ENCODE assay signal across 12 cellular contexts in genomic region chr3:150759947-150760346, GRCh38. TPM values are rescaled to one million over a fixed set of nuclear protein-coding genes. Genes with fewer than 3 reads are reported as not detected.
DNase-seq lines count a peak whose midpoint lies in the region; ATAC-seq, FAIRE-seq and TF ChIP-seq lines count a peak whose summit lies in the region.
"Had no signal": no experiment of that assay in that cellular context is flagged by ENCODE, and none has a peak within 500 bp of the region (broad histone marks: within the 10 kb centered on the region; RNA-seq: fewer than 3 reads in every experiment).

No MANE protein-coding gene starts in this region.

- peaks cover 3% of the 10 kb centered on the region for H3K9me1 ChIP-seq in keratinocyte (ENCODE audit: control insufficient read depth, extremely low read depth, insufficient read depth, low read length)

- peaks cover 55% of the 10 kb centered on the region for H3K36me3 Mint-ChIP-seq in activated CD4-positive, alpha-beta T cell treated with anti-CD3 and anti-CD28 coated beads, Interleukin-2, amount 10 ng/mL, durations not matched to agents 7 days and 5 days (ENCODE audit: low read depth)
- peaks cover 61 to 78% of the 10 kb centered on the region in 2 donors for H3K36me3 Mint-ChIP-seq in activated naive CD4-positive, alpha-beta T cell treated with anti-CD3 and anti-CD28 coated beads, Interleukin-2, amount 50 U/mL, for 72 hours

- H3K27ac ChIP-seq in keratinocyte (ENCODE audit: control insufficient read depth, insufficient read depth, low read length): peak overlapping the region; percentile 90

- H3K4me1 Mint-ChIP-seq in activated CD4-positive, alpha-beta T cell treated with anti-CD3 and anti-CD28 coated beads, Interleukin-2, amount 10 ng/mL, durations not matched to agents 7 days and 5 days: peaks cover 55% of the 10 kb centered on the region
- peaks cover 28% of the 10 kb centered on the region for H3K4me1 Mint-ChIP-seq in stimulated activated naive CD8-positive, alpha-beta T cell treated with anti-CD3 and anti-CD28 coated beads, Interleukin-15, amount 100 ng/mL, for 72 hours

- peak overlapping the region; percentile 97 for H3K4me2 ChIP-seq in keratinocyte (ENCODE audit: control insufficient read depth, extremely low read depth, insufficient read depth, low read depth, low read length)

- no peak overlapping the region for H2AFZ ChIP-seq in keratinocyte (ENCODE audit: control insufficient read depth, low read length)

- no peaks in the 10 kb centered on the region for H3K27me3 ChIP-seq in keratinocyte (ENCODE audit: control insufficient read depth, extremely low read depth, insufficient read depth, low read length)

- H3K4me3 ChIP-seq in keratinocyte (ENCODE audit: control insufficient read depth in 2 of 3, extremely low read depth in 1 of 3, insufficient read depth in 2 of 3, low read depth in 1 of 3, low read length in 3 of 3): peak overlapping the region; percentile 84 to 93 (median 85)

- no peak for ATAC-seq in activated naive CD4-positive, alpha-beta T cell treated with anti-CD3 and anti-CD28 coated beads, Interleukin-2, amount 50 U/mL, for 72 hours
- no peak for ATAC-seq in stimulated activated naive CD8-positive, alpha-beta T cell treated with anti-CD3 and anti-CD28 coated beads, Interleukin-15, amount 100 ng/mL, for 72 hours
- ATAC-seq in GM19324 (IDR thresholded peaks at IDR 0.05; ENCODE audit: low FRiP score, unreplicated experiment): no peak

- no peaks in the 10 kb centered on the region for H3K9me3 Mint-ChIP-seq in activated CD4-positive, alpha-beta T cell treated with anti-CD3 and anti-CD28 coated beads, Interleukin-2, amount 10 ng/mL, durations not matched to agents 7 days and 5 days
- H3K9me3 Mint-ChIP-seq in activated naive CD4-positive, alpha-beta T cell treated with anti-CD3 and anti-CD28 coated beads, Interleukin-2, amount 50 U/mL, for 72 hours: no peaks in the 10 kb centered on the region
- H3K9me3 Mint-ChIP-seq in stimulated activated naive CD8-positive, alpha-beta T cell treated with anti-CD3 and anti-CD28 coated beads, Interleukin-15, amount 100 ng/mL, for 72 hours: no peaks in the 10 kb centered on the region

- H3K9ac ChIP-seq in keratinocyte (ENCODE audit: control insufficient read depth, extremely low read depth, insufficient read depth, low read length): peak overlapping the region; percentile 98

- no peak for FAIRE-seq in keratinocyte (lab: Jason Lieb, UNC)

- H3K27me3 Mint-ChIP-seq in activated CD4-positive, alpha-beta T cell treated with anti-CD3 and anti-CD28 coated beads, Interleukin-2, amount 10 ng/mL, durations not matched to agents 7 days and 5 days: no peaks in the 10 kb centered on the region
- H3K27me3 Mint-ChIP-seq in stimulated activated naive CD8-positive, alpha-beta T cell treated with anti-CD3 and anti-CD28 coated beads, Interleukin-15, amount 100 ng/mL, for 72 hours: no peaks in the 10 kb centered on the region

- H3K9me3 ChIP-seq in keratinocyte (ENCODE audit: control insufficient read depth, low read depth, low read length): no peaks in the 10 kb centered on the region

- no peak for TF ChIP-seq CTCF in keratinocyte (optimal IDR thresholded peaks at IDR 0.05 in 1 of 3, IDR thresholded peaks at IDR 0.05 in 1 of 3, conservative IDR thresholded peaks at IDR 0.05 in 1 of 3; ENCODE audit: extremely low read depth in 1 of 3, insufficient read depth in 2 of 3, low read length in 3 of 3)

- CTCF ChIA-PET in activated CD4-positive, alpha-beta T cell treated with anti-CD3 and anti-CD28 coated beads, Interleukin-2, amount 10 ng/mL, durations not matched to agents 7 days and 5 days (lab: Charles Lee): interaction anchor here (0.6 to 2.5 kb wide), 6 partner anchors 10 to 236 kb away, joined by 3 to 8 read pairs (median 4); no protein-coding TSS in a partner anchor

- H3K4me1 ChIP-seq in keratinocyte (ENCODE audit: control insufficient read depth, extremely low read depth, insufficient read depth, low read length): peaks cover 35% of the 10 kb centered on the region

- H3K27ac Mint-ChIP-seq in activated CD4-positive, alpha-beta T cell treated with anti-CD3 and anti-CD28 coated beads, Interleukin-2, amount 10 ng/mL, durations not matched to agents 7 days and 5 days: peak overlapping the region; percentile 99
- H3K27ac Mint-ChIP-seq in activated naive CD4-positive, alpha-beta T cell treated with anti-CD3 and anti-CD28 coated beads, Interleukin-2, amount 50 U/mL, for 72 hours: peak overlapping the region; percentile 94 to 99
- H3K27ac Mint-ChIP-seq in stimulated activated naive CD8-positive, alpha-beta T cell treated with anti-CD3 and anti-CD28 coated beads, Interleukin-15, amount 100 ng/mL, for 72 hours: peak overlapping the region; percentile 97 to 98

- POLR2A ChIA-PET in activated CD4-positive, alpha-beta T cell treated with anti-CD3 and anti-CD28 coated beads, Interleukin-2, amount 10 ng/mL, durations not matched to agents 7 days and 5 days (lab: Charles Lee): no interaction called here

- dilution Hi-C loops in keratinocyte (cut with MboI; ENCODE audit: extremely low pct_ligation_motif_present, low sequenced_read_pairs): no loop called here

- no peak for DNase-seq in activated CD4-positive, alpha-beta T cell treated with anti-CD3 and anti-CD28 coated beads, Interleukin-2, amount 10 ng/mL, durations not matched to agents 7 days and 5 days
- DNase-seq in activated CD4-positive, alpha-beta T cell treated with anti-CD3 and anti-CD28 coated beads, Interleukin-2, amount 50 U/mL, for 48 hours: no peak
- no peak for DNase-seq in activated naive CD4-positive, alpha-beta T cell treated with anti-CD3 and anti-CD28 coated beads, Interleukin-2, amount 50 U/mL, for 72 hours (ENCODE audit: low spot score in 2 of 2)
- DNase-seq in keratinocyte (ENCODE audit: low read depth, low spot score) (no peak), NCI-H345 (lab: John Stamatoyannopoulos, UW) (no peak), ecto neural progenitor cell (ENCODE audit: low spot score) (no peak)
- no peak for DNase-seq in stimulated activated naive CD8-positive, alpha-beta T cell treated with anti-CD3 and anti-CD28 coated beads, Interleukin-15, amount 100 ng/mL, for 72 hours
- DNase-seq: C1 segment of cervical spinal cord; effector CD8-positive, alpha-beta T cell; SW 1271 had no signal

- peaks cover 71% of the 10 kb centered on the region for H3K79me2 ChIP-seq in keratinocyte (ENCODE audit: control insufficient read depth, insufficient read depth, low read length)

- peaks cover 2% of the 10 kb centered on the region for H4K20me1 ChIP-seq in keratinocyte (ENCODE audit: control insufficient read depth, extremely low read depth, insufficient read depth, low read length)

- H3K4me3 Mint-ChIP-seq in activated CD4-positive, alpha-beta T cell treated with anti-CD3 and anti-CD28 coated beads, Interleukin-2, amount 10 ng/mL, durations not matched to agents 7 days and 5 days: peak overlapping the region; percentile 93
- peak overlapping the region; percentile 83 to 95 for H3K4me3 Mint-ChIP-seq in stimulated activated naive CD8-positive, alpha-beta T cell treated with anti-CD3 and anti-CD28 coated beads, Interleukin-15, amount 100 ng/mL, for 72 hours

- peaks cover 3 to 20% of the 10 kb centered on the region in 2 experiments for H3K36me3 ChIP-seq in keratinocyte (ENCODE audit: control insufficient read depth in 2 of 2, extremely low read depth in 1 of 2, insufficient read depth in 2 of 2, low read length in 2 of 2)

RNA-seq across cellular contexts. Expression of gene SIAH2, which starts 3.0 kb away (rescaled TPM):
- total RNA-seq in activated CD4-positive, alpha-beta T cell treated with anti-CD3 and anti-CD28 coated beads, Interleukin-2, amount 10 ng/mL, durations not matched to agents 7 days and 5 days: 10 to 100 TPM; 30.9 to 40.8 TPM
- total RNA-seq in activated naive CD4-positive, alpha-beta T cell treated with anti-CD3 and anti-CD28 coated beads, Interleukin-2, amount 50 U/mL, for 72 hours: 10 to 100 TPM; 68.3 to 74.7 TPM
- 32.5 to 65.7 TPM (median 44.8 TPM) in 3 replicates for polyA plus RNA-seq in keratinocyte
- polyA plus RNA-seq in keratinocyte (2011; ENCODE audit: low read depth): 12.0 TPM
- 51.5 and 97.0 TPM in 2 replicates for polyA plus RNA-seq in keratinocyte (2011; cell fraction: cytosol; rRNA removed)
- polyA plus RNA-seq in keratinocyte (2011; cell fraction: nucleus; rRNA removed): 42.4 and 77.3 TPM in 2 replicates
- polyA plus RNA-seq in keratinocyte (2012; ENCODE audit: low replicate concordance): 24.0 and 37.9 TPM in 2 replicates
- polyA minus RNA-seq in keratinocyte: 80.2 to 214 TPM (median 148 TPM) in 3 replicates
- 47.4 TPM for polyA minus RNA-seq in keratinocyte (2011; cell fraction: cytosol; rRNA and poly(A)+ RNA removed)
- 24.1 and 25.4 TPM in 2 replicates for polyA minus RNA-seq in keratinocyte (2011; cell fraction: nucleus; rRNA and poly(A)+ RNA removed)

RNA-seq across cellular contexts. Expression of gene ERICH6, which starts 56.2 kb away (rescaled TPM):
- total RNA-seq in activated CD4-positive, alpha-beta T cell treated with anti-CD3 and anti-CD28 coated beads, Interleukin-2, amount 10 ng/mL, durations not matched to agents 7 days and 5 days: under 1 TPM; 0.50 to 0.81 TPM
- total RNA-seq in activated naive CD4-positive, alpha-beta T cell treated with anti-CD3 and anti-CD28 coated beads, Interleukin-2, amount 50 U/mL, for 72 hours: not detected
- 0.03 TPM in 2 of 3 replicates, not detected in the other for polyA plus RNA-seq in keratinocyte
- polyA plus RNA-seq in keratinocyte (2011; ENCODE audit: low read depth): not detected
- not detected in 2 replicates for polyA plus RNA-seq in keratinocyte (2011; cell fraction: cytosol; rRNA removed)
- polyA plus RNA-seq in keratinocyte (2011; cell fraction: nucleus; rRNA removed): 0.06 TPM in 1 of 2 replicates, not detected in the other
- not detected in 2 replicates for polyA plus RNA-seq in keratinocyte (2012; ENCODE audit: low replicate concordance)
- not detected in 3 replicates for polyA minus RNA-seq in keratinocyte
- not detected for polyA minus RNA-seq in keratinocyte (2011; cell fraction: cytosol; rRNA and poly(A)+ RNA removed)
- polyA minus RNA-seq in keratinocyte (2011; cell fraction: nucleus; rRNA and poly(A)+ RNA removed): not detected in 2 replicates
- total RNA-seq: HT1080 had no signal
